ENCODE assay signal across 22 cellular contexts in genomic region chr14:46920542-46920941, GRCh38.
DNase-seq lines count a peak whose midpoint lies in the region; ATAC-seq and TF ChIP-seq lines count a peak whose summit lies in the region.
"Had no signal": no experiment of that assay in that cellular context is flagged by ENCODE, and none has a peak within 500 bp of the region (broad histone marks: within the 10 kb centered on the region; RNA-seq: fewer than 3 reads in every experiment).

No MANE protein-coding gene starts in this region.

- H3K27me3 Mint-ChIP-seq in MCF 10A (ENCODE audit: insufficient read depth, unreplicated experiment) (peaks cover 69% of the 10 kb centered on the region), mesothelial cell of epicardium (ENCODE audit: low read depth) (no peaks in the 10 kb centered on the region), type B pancreatic cell (peaks cover under 1% of the 10 kb centered on the region)
- no peaks in the 10 kb centered on the region for H3K27me3 Mint-ChIP-seq in activated naive CD4-positive, alpha-beta T cell treated with anti-CD3 and anti-CD28 coated beads, Interleukin-2, amount 10 ng/mL, durations not matched to agents 7 days and 5 days
- H3K27me3 Mint-ChIP-seq: CD8-positive, alpha-beta memory T cell had no signal

- H3K36me3 ChIP-seq in breast epithelium = no peaks in the 10 kb centered on the region
- H3K36me3 ChIP-seq: MG63 had no signal

- H3K27me3 ChIP-seq in breast epithelium = no peaks in the 10 kb centered on the region
- H3K27me3 ChIP-seq: MG63 had no signal

- H3K27ac ChIP-seq in breast epithelium = no peak overlapping the region
- H3K27ac ChIP-seq: C4-2B had no signal

- BruUV-seq in MCF 10A (replicated peaks; lab: Mats Ljungman, UMichigan) = no TSS peak

- intact Hi-C loops in MCF 10A (cut with micrococcal nuclease) (no loop called here), breast epithelium (cut with DNase I; ENCODE audit: low total_unique reads) (no loop called here)

- peak; percentile 17 for TF ChIP-seq CTCF in MCF 10A (IDR thresholded peaks at IDR 0.05; ENCODE audit: unreplicated experiment)
- no peak for TF ChIP-seq CTCF in breast epithelium (IDR thresholded peaks at IDR 0.05)
- TF ChIP-seq CTCF in astrocyte of the cerebellum (IDR thresholded peaks at IDR 0.05; ENCODE audit: low read depth, low read length, missing control alignments) = peak; percentile 9
- TF ChIP-seq CTCF in mesothelial cell of epicardium (IDR thresholded peaks at IDR 0.05; ENCODE audit: unreplicated experiment) = peak; percentile 73
- peak; percentile 65 for TF ChIP-seq CTCF in type B pancreatic cell (conservative IDR thresholded peaks at IDR 0.05)
- no peak for TF ChIP-seq CTCF in omental fat pad (IDR thresholded peaks at IDR 0.05)

- ATAC-seq in HG02884 (IDR thresholded peaks at IDR 0.05; ENCODE audit: unreplicated experiment) = no peak
- ATAC-seq in omental fat pad (ENCODE audit: low FRiP score) = no peak

- no peaks in the 10 kb centered on the region for H3K9me3 ChIP-seq in breast epithelium
- H3K9me3 ChIP-seq: MG63 had no signal

- H3K4me1 Mint-ChIP-seq in MCF 10A (ENCODE audit: insufficient read depth, unreplicated experiment) (no peaks in the 10 kb centered on the region), mesothelial cell of epicardium (peaks cover 11% of the 10 kb centered on the region), type B pancreatic cell (ENCODE audit: unreplicated experiment) (peaks cover 1% of the 10 kb centered on the region)
- no peaks in the 10 kb centered on the region for H3K4me1 Mint-ChIP-seq in activated naive CD4-positive, alpha-beta T cell treated with anti-CD3 and anti-CD28 coated beads, Interleukin-2, amount 10 ng/mL, durations not matched to agents 7 days and 5 days
- H3K4me1 Mint-ChIP-seq: CD8-positive, alpha-beta memory T cell had no signal

- CTCF ChIA-PET in MCF 10A (lab: Yijun Ruan, JAX) = interaction anchor here (0.9 kb wide), 1 partner anchor 17 kb away, joined by 3 read pairs; no protein-coding TSS in a partner anchor
- CTCF ChIA-PET in activated naive CD4-positive, alpha-beta T cell treated with anti-CD3 and anti-CD28 coated beads, Interleukin-2, amount 10 ng/mL, durations not matched to agents 7 days and 5 days (lab: Charles Lee) = no interaction called here

- H3K4me1 ChIP-seq in breast epithelium = no peaks in the 10 kb centered on the region

- H3K36me3 Mint-ChIP-seq in MCF 10A (ENCODE audit: insufficient read depth, unreplicated experiment) = peaks cover 3% of the 10 kb centered on the region
- H3K36me3 Mint-ChIP-seq in mesothelial cell of epicardium = no peaks in the 10 kb centered on the region
- H3K36me3 Mint-ChIP-seq in type B pancreatic cell = no peaks in the 10 kb centered on the region
- H3K36me3 Mint-ChIP-seq in activated naive CD4-positive, alpha-beta T cell treated with anti-CD3 and anti-CD28 coated beads, Interleukin-2, amount 10 ng/mL, durations not matched to agents 7 days and 5 days = no peaks in the 10 kb centered on the region
- H3K36me3 Mint-ChIP-seq: CD8-positive, alpha-beta memory T cell had no signal

- DNase-seq in MCF 10A (ENCODE audit: unreplicated experiment) (no peak), breast epithelium (ENCODE audit: low spot score in 2 of 2) (no peak), astrocyte of the cerebellum (ENCODE audit: low read depth) (no peak), mesothelial cell of epicardium (ENCODE audit: low spot score in 2 of 2, unreplicated experiment in 2 of 2) (no peak), type B pancreatic cell (ENCODE audit: extremely low spot score, unreplicated experiment) (no peak), omental fat pad (ENCODE audit: low spot score) (no peak)
- DNase-seq in activated naive CD4-positive, alpha-beta T cell treated with anti-CD3 and anti-CD28 coated beads, Interleukin-2, amount 10 ng/mL, durations not matched to agents 7 days and 5 days = no peak
- DNase-seq: AML-193; Calu3; CD8-positive, alpha-beta memory T cell; DMS153; Karpas-422; MG63; NCI-H1417; NCI-H1694 treated with DMSO at 0.1 percent for 48 hours; NCI-H2081 treated with DMSO at 0.1 percent for 48 hours; NCI-H2171 treated with DMSO at 0.1 percent for 48 hours; NCI-H446; NCI-H526; Right ventricle myocardium superior had no signal

- H3K27ac Mint-ChIP-seq in MCF 10A (ENCODE audit: low read depth, unreplicated experiment) (no peak overlapping the region), mesothelial cell of epicardium (no peak overlapping the region), type B pancreatic cell (no peak overlapping the region)
- no peak overlapping the region for H3K27ac Mint-ChIP-seq in activated naive CD4-positive, alpha-beta T cell treated with anti-CD3 and anti-CD28 coated beads, Interleukin-2, amount 10 ng/mL, durations not matched to agents 7 days and 5 days
- H3K27ac Mint-ChIP-seq: CD8-positive, alpha-beta memory T cell had no signal

- in situ Hi-C loops in astrocyte of the cerebellum (cut with HindIII; ENCODE audit: low sequenced_read_pairs) = no loop called here

- no peak overlapping the region for H3K4me3 Mint-ChIP-seq in MCF 10A (ENCODE audit: unreplicated experiment)
- no peak overlapping the region for H3K4me3 Mint-ChIP-seq in mesothelial cell of epicardium
- H3K4me3 Mint-ChIP-seq in type B pancreatic cell = no peak overlapping the region
- no peak overlapping the region for H3K4me3 Mint-ChIP-seq in activated naive CD4-positive, alpha-beta T cell treated with anti-CD3 and anti-CD28 coated beads, Interleukin-2, amount 10 ng/mL, durations not matched to agents 7 days and 5 days
- H3K4me3 Mint-ChIP-seq: CD8-positive, alpha-beta memory T cell had no signal

- TF ChIP-seq POLR2A in breast epithelium (IDR thresholded peaks at IDR 0.05) = no peak

- POLR2A ChIA-PET in MCF 10A (lab: Yijun Ruan, JAX) = no interaction called here

- H3K4me3 ChIP-seq in breast epithelium = no peak overlapping the region
- H3K4me3 ChIP-seq in astrocyte of the cerebellum (ENCODE audit: low read depth, low read length) = no peak overlapping the region
- H3K4me3 ChIP-seq: MG63 had no signal

- no peaks in the 10 kb centered on the region for H3K9me3 Mint-ChIP-seq in MCF 10A (ENCODE audit: unreplicated experiment)
- H3K9me3 Mint-ChIP-seq in mesothelial cell of epicardium = no peaks in the 10 kb centered on the region
- H3K9me3 Mint-ChIP-seq in type B pancreatic cell = peaks cover 5% of the 10 kb centered on the region
- peaks cover 10% of the 10 kb centered on the region for H3K9me3 Mint-ChIP-seq in activated naive CD4-positive, alpha-beta T cell treated with anti-CD3 and anti-CD28 coated beads, Interleukin-2, amount 10 ng/mL, durations not matched to agents 7 days and 5 days

Comparison
In these comparisons a context has a peak if more than half of its experiments do, and no peak if none do; other contexts are left out.
1. CTCF ChIP-seq: peak in MCF 10A (single experiment), astrocyte of the cerebellum (single experiment), mesothelial cell of epicardium (single experiment) and type B pancreatic cell (single experiment); none in breast epithelium (0 of 3) and omental fat pad (0 of 3).